Comparison of ENCODE assay signal across 1 cellular context in genomic region chr4:176779421-176779820, GRCh38.
TF ChIP-seq lines count a peak whose summit lies in the region.

No MANE protein-coding gene starts in this region.

TF ChIP-seq in IMR-90, 13 proteins besides CTCF, POLR2A, EP300 and RAD21:
- TF ChIP-seq BHLHE40 (IDR thresholded peaks at IDR 0.05; ENCODE audit: low read depth, low read length) (no peak), RCOR1 (IDR thresholded peaks at IDR 0.05; ENCODE audit: insufficient replicate concordance, low read length) (no peak), USF2 (IDR thresholded peaks at IDR 0.05; ENCODE audit: low read depth, low read length) (no peak), SMC3 (IDR thresholded peaks at IDR 0.05; ENCODE audit: low read depth, low read length) (no peak), CEBPB (IDR thresholded peaks at IDR 0.05; ENCODE audit: low read depth, low read length) (no peak), CHD1 (IDR thresholded peaks at IDR 0.05; ENCODE audit: low read depth, low read length) (no peak), MXI1 (IDR thresholded peaks at IDR 0.05; ENCODE audit: borderline replicate concordance, low read depth, low read length) (no peak), MAFK (IDR thresholded peaks at IDR 0.05; ENCODE audit: low read depth, low read length) (no peak), NFE2L2 (IDR thresholded peaks at IDR 0.05; ENCODE audit: low read depth, low read length) (no peak), MAZ (IDR thresholded peaks at IDR 0.05; ENCODE audit: borderline replicate concordance, low read depth, low read length) (no peak), ELK1 (IDR thresholded peaks at IDR 0.05; ENCODE audit: borderline replicate concordance, low read depth, low read length) (no peak), FOS (IDR thresholded peaks at IDR 0.05; ENCODE audit: low read depth, low read length) (no peak), RFX5 (IDR thresholded peaks at IDR 0.05; ENCODE audit: low read depth, low read length) (no peak)
TF ChIP-seq in IMR-90: peak in this region for 0.
